2 cellular contexts compared by ENCODE assay signal in the genomic region with DNA sequence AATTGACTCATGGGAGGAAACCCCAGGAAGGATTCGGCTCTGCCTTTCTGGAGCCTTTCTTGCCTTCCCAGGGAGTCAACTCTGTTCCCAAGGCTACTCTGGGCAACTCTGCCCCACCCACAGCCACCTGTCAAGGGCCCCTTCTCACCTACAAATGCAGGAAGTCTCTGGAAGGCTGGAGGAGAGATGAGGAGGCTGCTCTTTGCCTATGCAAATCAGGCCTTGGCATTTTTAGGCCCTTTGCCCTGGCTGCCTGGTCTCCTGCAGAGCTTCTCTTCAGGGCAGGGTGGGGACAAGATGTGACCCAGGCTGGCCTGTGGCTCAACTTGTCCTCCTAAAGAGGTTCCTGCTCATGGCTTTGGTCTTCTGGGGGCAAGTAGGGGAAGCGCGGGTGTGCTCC.
TF ChIP-seq lines count a peak whose summit lies in the region.

No MANE protein-coding gene starts in this region.

TF ChIP-seq in A549, 52 proteins besides CTCF, POLR2A, EP300 and RAD21:
- TF ChIP-seq, protein P1, sequence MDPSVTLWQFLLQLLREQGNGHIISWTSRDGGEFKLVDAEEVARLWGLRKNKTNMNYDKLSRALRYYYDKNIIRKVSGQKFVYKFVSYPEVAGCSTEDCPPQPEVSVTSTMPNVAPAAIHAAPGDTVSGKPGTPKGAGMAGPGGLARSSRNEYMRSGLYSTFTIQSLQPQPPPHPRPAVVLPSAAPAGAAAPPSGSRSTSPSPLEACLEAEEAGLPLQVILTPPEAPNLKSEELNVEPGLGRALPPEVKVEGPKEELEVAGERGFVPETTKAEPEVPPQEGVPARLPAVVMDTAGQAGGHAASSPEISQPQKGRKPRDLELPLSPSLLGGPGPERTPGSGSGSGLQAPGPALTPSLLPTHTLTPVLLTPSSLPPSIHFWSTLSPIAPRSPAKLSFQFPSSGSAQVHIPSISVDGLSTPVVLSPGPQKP (IDR thresholded peaks at IDR 0.05; ENCODE audit: low read depth, low read length) = no peak
- no peak for TF ChIP-seq MYC (IDR thresholded peaks at IDR 0.05; ENCODE audit: borderline replicate concordance, low read length)
- TF ChIP-seq, protein P2, sequence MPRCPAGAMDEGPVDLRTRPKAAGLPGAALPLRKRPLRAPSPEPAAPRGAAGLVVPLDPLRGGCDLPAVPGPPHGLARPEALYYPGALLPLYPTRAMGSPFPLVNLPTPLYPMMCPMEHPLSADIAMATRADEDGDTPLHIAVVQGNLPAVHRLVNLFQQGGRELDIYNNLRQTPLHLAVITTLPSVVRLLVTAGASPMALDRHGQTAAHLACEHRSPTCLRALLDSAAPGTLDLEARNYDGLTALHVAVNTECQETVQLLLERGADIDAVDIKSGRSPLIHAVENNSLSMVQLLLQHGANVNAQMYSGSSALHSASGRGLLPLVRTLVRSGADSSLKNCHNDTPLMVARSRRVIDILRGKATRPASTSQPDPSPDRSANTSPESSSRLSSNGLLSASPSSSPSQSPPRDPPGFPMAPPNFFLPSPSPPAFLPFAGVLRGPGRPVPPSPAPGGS (IDR thresholded peaks at IDR 0.05) = no peak
- no peak for TF ChIP-seq FOSB (CRISPR knock-in tag; IDR thresholded peaks at IDR 0.05)
- TF ChIP-seq EHMT2 (IDR thresholded peaks at IDR 0.05; ENCODE audit: low read depth) = no peak
- no peak for TF ChIP-seq HOXA7 (CRISPR knock-in tag; IDR thresholded peaks at IDR 0.05)
- TF ChIP-seq PHF8 (IDR thresholded peaks at IDR 0.05; ENCODE audit: borderline replicate concordance, low read depth) = no peak
- TF ChIP-seq ZSCAN20 (CRISPR knock-in tag; IDR thresholded peaks at IDR 0.05) = no peak
- TF ChIP-seq CHD2 (IDR thresholded peaks at IDR 0.05; ENCODE audit: low read length, partially characterized antibody) = no peak
- TF ChIP-seq HOXB13 (CRISPR knock-in tag; IDR thresholded peaks at IDR 0.05; ENCODE audit: low read depth) = no peak

TF ChIP-seq in IMR-90, 13 proteins besides CTCF, POLR2A, EP300 and RAD21:
- no peak for TF ChIP-seq RCOR1 (IDR thresholded peaks at IDR 0.05; ENCODE audit: insufficient replicate concordance, low read length)
- TF ChIP-seq FOS (IDR thresholded peaks at IDR 0.05; ENCODE audit: low read depth, low read length) = no peak
- TF ChIP-seq MAFK (IDR thresholded peaks at IDR 0.05; ENCODE audit: low read depth, low read length) = no peak
- TF ChIP-seq RFX5 (IDR thresholded peaks at IDR 0.05; ENCODE audit: low read depth, low read length) = no peak
- no peak for TF ChIP-seq BHLHE40 (IDR thresholded peaks at IDR 0.05; ENCODE audit: low read depth, low read length)
TF ChIP-seq in IMR-90: peak in this region for 0.
